ENCODE assay signal across 1 cellular context in the genomic region with DNA sequence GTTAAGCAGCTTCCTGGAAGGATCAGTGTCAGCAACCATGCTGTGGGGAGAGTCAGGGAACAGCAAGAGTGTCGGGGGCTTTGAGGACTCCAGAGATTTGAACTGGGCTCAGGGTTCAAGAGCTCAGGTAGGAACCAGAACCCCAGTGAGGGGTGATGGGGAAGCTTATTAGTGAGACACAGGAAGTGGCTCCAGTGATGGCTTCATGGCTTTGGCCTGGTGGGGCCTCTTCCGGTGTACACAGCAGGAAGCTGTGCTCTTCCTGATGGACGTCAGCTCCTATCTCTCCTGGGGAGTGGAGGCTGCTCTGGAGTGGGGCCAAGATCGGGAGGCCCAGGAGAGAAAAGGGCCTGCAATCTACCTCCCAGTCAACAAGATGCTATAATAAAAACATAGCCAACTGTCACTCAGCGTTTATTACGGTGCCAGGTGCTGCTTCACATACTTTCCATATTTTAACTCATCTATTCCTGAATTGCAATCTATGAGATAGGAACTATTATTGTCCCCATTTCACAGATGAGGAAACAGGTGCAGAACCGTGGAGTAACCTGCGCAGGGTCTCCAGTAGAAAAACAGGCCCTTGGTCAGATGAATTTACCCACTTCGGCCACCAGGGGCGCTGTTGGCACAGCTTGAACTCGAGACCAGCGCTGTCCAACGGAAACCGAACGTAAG.
TF ChIP-seq lines count a peak whose summit lies in the region.

No MANE protein-coding gene starts in this region.

TF ChIP-seq in HCT116, 20 proteins besides CTCF, POLR2A, EP300 and RAD21 (continued from another document):
- TF ChIP-seq, protein P1, sequence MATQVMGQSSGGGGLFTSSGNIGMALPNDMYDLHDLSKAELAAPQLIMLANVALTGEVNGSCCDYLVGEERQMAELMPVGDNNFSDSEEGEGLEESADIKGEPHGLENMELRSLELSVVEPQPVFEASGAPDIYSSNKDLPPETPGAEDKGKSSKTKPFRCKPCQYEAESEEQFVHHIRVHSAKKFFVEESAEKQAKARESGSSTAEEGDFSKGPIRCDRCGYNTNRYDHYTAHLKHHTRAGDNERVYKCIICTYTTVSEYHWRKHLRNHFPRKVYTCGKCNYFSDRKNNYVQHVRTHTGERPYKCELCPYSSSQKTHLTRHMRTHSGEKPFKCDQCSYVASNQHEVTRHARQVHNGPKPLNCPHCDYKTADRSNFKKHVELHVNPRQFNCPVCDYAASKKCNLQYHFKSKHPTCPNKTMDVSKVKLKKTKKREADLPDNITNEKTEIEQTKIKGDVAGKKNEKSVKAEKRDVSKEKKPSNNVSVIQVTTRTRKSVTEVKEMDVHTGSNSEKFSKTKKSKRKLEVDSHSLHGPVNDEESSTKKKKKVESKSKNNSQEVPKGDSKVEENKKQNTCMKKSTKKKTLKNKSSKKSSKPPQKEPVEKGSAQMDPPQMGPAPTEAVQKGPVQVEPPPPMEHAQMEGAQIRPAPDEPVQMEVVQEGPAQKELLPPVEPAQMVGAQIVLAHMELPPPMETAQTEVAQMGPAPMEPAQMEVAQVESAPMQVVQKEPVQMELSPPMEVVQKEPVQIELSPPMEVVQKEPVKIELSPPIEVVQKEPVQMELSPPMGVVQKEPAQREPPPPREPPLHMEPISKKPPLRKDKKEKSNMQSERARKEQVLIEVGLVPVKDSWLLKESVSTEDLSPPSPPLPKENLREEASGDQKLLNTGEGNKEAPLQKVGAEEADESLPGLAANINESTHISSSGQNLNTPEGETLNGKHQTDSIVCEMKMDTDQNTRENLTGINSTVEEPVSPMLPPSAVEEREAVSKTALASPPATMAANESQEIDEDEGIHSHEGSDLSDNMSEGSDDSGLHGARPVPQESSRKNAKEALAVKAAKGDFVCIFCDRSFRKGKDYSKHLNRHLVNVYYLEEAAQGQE (IDR thresholded peaks at IDR 0.05; ENCODE audit: low read depth), result no peak
- no peak for TF ChIP-seq SIN3A (IDR thresholded peaks at IDR 0.05; ENCODE audit: low read depth)
